ENCODE assay signal across 14 cellular contexts in the genomic region with DNA sequence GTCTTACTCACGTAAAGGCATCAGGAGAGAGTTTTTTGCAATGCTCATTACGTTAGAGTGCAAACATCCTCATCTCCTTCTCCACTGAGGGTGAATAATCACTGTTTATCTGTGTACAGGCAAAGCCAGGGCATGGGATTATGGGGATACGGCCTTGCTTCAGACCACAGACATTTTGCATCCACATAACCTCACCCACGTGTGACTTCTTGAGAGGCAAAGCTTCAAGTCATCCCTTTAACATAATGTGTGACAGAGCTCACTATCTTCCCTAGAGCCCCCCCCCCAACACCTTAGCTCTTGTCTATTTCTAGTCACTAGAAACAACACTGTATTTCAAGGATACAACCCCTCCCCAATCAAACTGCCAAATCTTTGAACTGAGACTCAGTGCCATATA. TPM values are rescaled to one million over a fixed set of nuclear protein-coding genes. Genes with fewer than 3 reads are reported as not detected.
"Had no signal": no experiment of that assay in that cellular context is flagged by ENCODE, and none has a peak within 500 bp of the region (broad histone marks: within the 10 kb centered on the region; RNA-seq: fewer than 3 reads in every experiment).

No MANE protein-coding gene starts in this region.

RNA-seq across cellular contexts. Expression of gene OR2A1, which starts 20.6 kb away (rescaled TPM):
- total RNA-seq: chondrocyte; dermis blood vessel endothelial cell; glomerular endothelial cell; left ventricle myocardium superior; mononuclear cell; natural killer cell treated with Interleukin-12 subunit alpha and Interleukin-12 subunit beta and Interleukin-15 and Interleukin-18, amount 100 ng/mL, for 72 hours; pancreas; posterior vena cava; pulmonary artery endothelial cell; suprapubic skin; transverse colon; upper lobe of right lung had no signal

RNA-seq across cellular contexts. Expression of gene CTAGE8, which starts 22.5 kb away (rescaled TPM):
- total RNA-seq: dermis blood vessel endothelial cell, glomerular endothelial cell, left ventricle myocardium superior had no signal

RNA-seq across cellular contexts. Expression of gene OR2A7, which starts 27.0 kb away (rescaled TPM):
- total RNA-seq: dermis blood vessel endothelial cell; natural killer cell treated with Interleukin-12 subunit alpha and Interleukin-12 subunit beta and Interleukin-15 and Interleukin-18, amount 100 ng/mL, for 72 hours had no signal

RNA-seq across cellular contexts. Expression of gene OR2A42, which starts 52.2 kb away (rescaled TPM):
- total RNA-seq: dermis blood vessel endothelial cell; glomerular endothelial cell; left ventricle myocardium superior; lower lobe of right lung; natural killer cell treated with Interleukin-12 subunit alpha and Interleukin-12 subunit beta and Interleukin-15 and Interleukin-18, amount 100 ng/mL, for 72 hours; neural crest cell; pancreas; transverse colon; upper lobe of right lung had no signal
- polyA plus RNA-seq: pancreas had no signal
